In genomic region chr15:32834156-32834555, GRCh38 we compare ENCODE assay signal across 10 cellular contexts.
DNase-seq lines count a peak whose midpoint lies in the region; ATAC-seq lines count a peak whose summit lies in the region.
"Had no signal": no experiment of that assay in that cellular context is flagged by ENCODE, and none has a peak within 500 bp of the region (broad histone marks: within the 10 kb centered on the region; RNA-seq: fewer than 3 reads in every experiment).

No MANE protein-coding gene starts in this region.

- ATAC-seq in HG02885 (IDR thresholded peaks at IDR 0.05; ENCODE audit: poor library complexity, unreplicated experiment) (peak; percentile 83), Right ventricle myocardium inferior (no peak)
- ATAC-seq in stimulated activated memory B cell treated with anti-CD40 and anti-IgM and Interleukin-4, amounts not matched to agents 10 μg/mL and 1 μg/mL and 100 μg/mL, for 72 hours, result peak; percentile 98
- no peak for ATAC-seq in naive thymus-derived CD8-positive, alpha-beta T cell
- ATAC-seq: psoas muscle had no signal

- no peaks in the 10 kb centered on the region for H3K36me3 Mint-ChIP-seq in stimulated activated memory B cell treated with anti-CD40 and anti-IgM and Interleukin-4, amounts not matched to agents 10 μg/mL and 1 μg/mL and 100 μg/mL, for 72 hours
- peaks cover 0 to 18% (median 0%) of the 10 kb centered on the region in 3 donors for H3K36me3 Mint-ChIP-seq in naive thymus-derived CD8-positive, alpha-beta T cell

- H3K4me3 Mint-ChIP-seq in stimulated activated memory B cell treated with anti-CD40 and anti-IgM and Interleukin-4, amounts not matched to agents 10 μg/mL and 1 μg/mL and 100 μg/mL, for 72 hours, result peak overlapping the region; percentile 4
- H3K4me3 Mint-ChIP-seq in naive thymus-derived CD8-positive, alpha-beta T cell, result no peak overlapping the region

- POLR2A ChIA-PET in naive thymus-derived CD8-positive, alpha-beta T cell (lab: Charles Lee), result no interaction called here

- H3K4me1 Mint-ChIP-seq in stimulated activated memory B cell treated with anti-CD40 and anti-IgM and Interleukin-4, amounts not matched to agents 10 μg/mL and 1 μg/mL and 100 μg/mL, for 72 hours, result peaks cover 23% of the 10 kb centered on the region
- peaks cover 0 to 7% (median 0%) of the 10 kb centered on the region in 4 donors for H3K4me1 Mint-ChIP-seq in naive thymus-derived CD8-positive, alpha-beta T cell

- H3K27ac Mint-ChIP-seq in stimulated activated memory B cell treated with anti-CD40 and anti-IgM and Interleukin-4, amounts not matched to agents 10 μg/mL and 1 μg/mL and 100 μg/mL, for 72 hours, result peak overlapping the region; percentile 42
- no peak overlapping the region for H3K27ac Mint-ChIP-seq in naive thymus-derived CD8-positive, alpha-beta T cell

- intact Hi-C loops in Right ventricle myocardium inferior (cut with DNase I), result no loop called here
- intact Hi-C loops in posterior cingulate gyrus (cut with DNase I), result no loop called here

- peaks cover 13% of the 10 kb centered on the region for H3K27me3 Mint-ChIP-seq in stimulated activated memory B cell treated with anti-CD40 and anti-IgM and Interleukin-4, amounts not matched to agents 10 μg/mL and 1 μg/mL and 100 μg/mL, for 72 hours
- H3K27me3 Mint-ChIP-seq in naive thymus-derived CD8-positive, alpha-beta T cell, result peaks cover 3 to 30% (median 10%) of the 10 kb centered on the region in 5 donors

- DNase-seq in SIG-M5 treated with dmso at 0.1 percent for 504 hours (lab: John Stamatoyannopoulos, UW; ENCODE audit: unreplicated experiment) (peak; percentile 56), SIG-M5 (lab: John Stamatoyannopoulos, UW) (no peak), NCI-H69 (lab: John Stamatoyannopoulos, UW) (peak; percentile 21), Right ventricle myocardium inferior (ENCODE audit: missing footprints) (no peak), posterior cingulate gyrus (no peak)
- no peak for DNase-seq in naive thymus-derived CD8-positive, alpha-beta T cell
- DNase-seq: NCI-H524, psoas muscle had no signal

- peaks cover 3% of the 10 kb centered on the region for H3K9me3 Mint-ChIP-seq in stimulated activated memory B cell treated with anti-CD40 and anti-IgM and Interleukin-4, amounts not matched to agents 10 μg/mL and 1 μg/mL and 100 μg/mL, for 72 hours
- H3K9me3 Mint-ChIP-seq in naive thymus-derived CD8-positive, alpha-beta T cell, result peaks cover 0 to 3% (median 0%) of the 10 kb centered on the region in 9 donors

Comparison
In these comparisons a context has a peak if more than half of its experiments do, and no peak if none do; other contexts are left out.
1. DNase-seq: peak in SIG-M5 treated with dmso at 0.1 percent for 504 hours (single experiment) and NCI-H69 (single experiment); none in SIG-M5 (single experiment), Right ventricle myocardium inferior (single experiment), posterior cingulate gyrus (0 of 10) and naive thymus-derived CD8-positive, alpha-beta T cell (0 of 10).
2. ATAC-seq: peak in HG02885 (single experiment) and stimulated activated memory B cell treated with anti-CD40 and anti-IgM and Interleukin-4, amounts not matched to agents 10 μg/mL and 1 μg/mL and 100 μg/mL, for 72 hours (single experiment); none in Right ventricle myocardium inferior (single experiment) and naive thymus-derived CD8-positive, alpha-beta T cell (0 of 2).